ENCODE assay signal across 18 cellular contexts in the genomic region with DNA sequence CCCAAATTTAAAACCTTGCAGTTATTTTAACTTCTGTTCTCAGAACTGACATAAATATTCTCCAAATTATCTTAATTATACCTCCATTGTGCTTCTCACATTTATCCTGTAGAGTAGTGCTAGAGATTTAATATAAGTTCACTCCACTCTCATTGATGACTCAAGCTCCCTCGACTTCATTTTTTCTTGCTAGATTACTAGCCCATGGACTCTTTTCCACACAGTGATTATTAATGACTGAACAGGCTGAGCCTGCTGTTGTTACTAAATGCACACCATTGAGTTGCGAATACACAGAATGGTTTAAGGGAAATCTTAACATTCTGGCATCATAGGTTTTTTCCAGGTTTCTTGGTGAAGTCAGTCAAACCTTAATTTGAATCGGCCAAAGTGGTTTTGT.
"Had no signal": no experiment of that assay in that cellular context is flagged by ENCODE, and none has a peak within 500 bp of the region (broad histone marks: within the 10 kb centered on the region; RNA-seq: fewer than 3 reads in every experiment).

No MANE protein-coding gene starts in this region.

- H3K27me3 ChIP-seq: foreskin keratinocyte, neural progenitor cell, thyroid gland, uterus had no signal

- H3K4me1 ChIP-seq: foreskin keratinocyte, uterus had no signal

- H3K9ac ChIP-seq: neural progenitor cell had no signal

- FAIRE-seq: TTC549 had no signal

- H3K4me2 ChIP-seq: neural progenitor cell had no signal

- H3K27ac ChIP-seq: foreskin keratinocyte, neural progenitor cell, thyroid gland, uterus had no signal

- H3K36me3 ChIP-seq: neural progenitor cell, thyroid gland, uterus had no signal

- H3K4me3 ChIP-seq: neural progenitor cell, thyroid gland, uterus had no signal

- DNase-seq: activated CD4-positive, CD25-positive, alpha-beta regulatory T cell; activated effector memory CD4-positive, alpha-beta T cell treated with anti-CD3 and anti-CD28 coated beads, Interleukin-2, amount 50 U/mL, for 16 hours; activated naive CD8-positive, alpha-beta T cell treated with anti-CD3 and anti-CD28 coated beads for 36 hours; activated T-cell treated with anti-CD3 and anti-CD28 coated beads, Interleukin-2, amount 50 U/mL, for 1 hour; aorta; central memory CD4-positive, alpha-beta T cell; cortex of kidney; effector memory CD4-positive, alpha-beta T cell; foreskin keratinocyte; islet precursor cell; left ventricle myocardium superior; small intestine; T-helper 17 cell; thyroid gland; uterus had no signal

- H2AFZ ChIP-seq: neural progenitor cell had no signal

- H3K9me3 ChIP-seq: thyroid gland, uterus had no signal

- ATAC-seq: foreskin keratinocyte; stimulated activated effector memory CD8-positive, alpha-beta T cell treated with anti-CD3 and anti-CD28 coated beads, Interleukin-12 subunit alpha, Interleukin-12 subunit beta, amount 100 ng/mL, for 72 hours; T-helper 17 cell had no signal
